Comparison of ENCODE assay signal across 26 cellular contexts in genomic region chr1:24435782-24436365, GRCh38. TPM values are rescaled to one million over a fixed set of nuclear protein-coding genes. Genes with fewer than 3 reads are reported as not detected.
DNase-seq lines count a peak whose midpoint lies in the region.
"Had no signal": no experiment of that assay in that cellular context is flagged by ENCODE, and none has a peak within 500 bp of the region (broad histone marks: within the 10 kb centered on the region; RNA-seq: fewer than 3 reads in every experiment).

No MANE protein-coding gene starts in this region.

- H3K4ac ChIP-seq in trophoblast cell (ENCODE audit: low read depth, low read length): no peak overlapping the region

- peak overlapping the region; percentile 62 for H3K27ac Mint-ChIP-seq in activated naive CD4-positive, alpha-beta T cell treated with anti-CD3 and anti-CD28 coated beads, Interleukin-2, amount 50 U/mL, for 24 hours
- H3K27ac Mint-ChIP-seq in activated naive CD8-positive, alpha-beta T cell treated with anti-CD3 and anti-CD28 coated beads for 36 hours: peak overlapping the region; percentile 10
- H3K27ac Mint-ChIP-seq: activated B cell treated with CpG ODN at 0.5 μM for 24 hours; stimulated activated naive B cell treated with anti-CD40 and anti-IgM and Interleukin-4, amounts not matched to agents 10 μg/mL and 1 μg/mL and 100 μg/mL, for 72 hours had no signal

- no peak overlapping the region for H4K91ac ChIP-seq in trophoblast cell (ENCODE audit: low read depth, low read length)

- H3K27me3 ChIP-seq in trophoblast cell (ENCODE audit: insufficient read depth, low read length): no peaks in the 10 kb centered on the region
- H3K27me3 ChIP-seq: BE2C, right atrium auricular region, testis had no signal

- H3K4me1 ChIP-seq in trophoblast cell (ENCODE audit: control insufficient read depth in 1 of 2, insufficient read depth in 2 of 2, low read length in 2 of 2): peaks cover 3 to 7% of the 10 kb centered on the region in 2 experiments
- H3K4me1 ChIP-seq: BE2C, parathyroid adenoma had no signal

- H3K36me3 ChIP-seq in trophoblast cell (ENCODE audit: control insufficient read depth in 1 of 2, insufficient read depth in 2 of 2, low read length in 2 of 2): no peaks in the 10 kb centered on the region
- H3K36me3 ChIP-seq: BE2C, right atrium auricular region had no signal

- H2BK5ac ChIP-seq in trophoblast cell (ENCODE audit: low read depth, low read length, poor library complexity): no peak overlapping the region

- H2AFZ ChIP-seq in trophoblast cell (ENCODE audit: insufficient read depth, low read length, poor library complexity): no peak overlapping the region
- H2AFZ ChIP-seq: parathyroid adenoma had no signal

- no peak overlapping the region for H4K12ac ChIP-seq in trophoblast cell (ENCODE audit: low read depth, low read length)

- H2BK12ac ChIP-seq in trophoblast cell (ENCODE audit: low read length): no peak overlapping the region

- WGBS in trophoblast cell (ENCODE audit: extremely low coverage, insufficient coverage, insufficient read length): no CpG with 5 or more reads among the region's 8 CpGs

- no peak overlapping the region for H3K23ac ChIP-seq in trophoblast cell (ENCODE audit: low read length)

- H3K4me1 Mint-ChIP-seq in activated naive CD4-positive, alpha-beta T cell treated with anti-CD3 and anti-CD28 coated beads, Interleukin-2, amount 50 U/mL, for 24 hours: peaks cover 63% of the 10 kb centered on the region
- peaks cover 33% of the 10 kb centered on the region for H3K4me1 Mint-ChIP-seq in activated naive CD8-positive, alpha-beta T cell treated with anti-CD3 and anti-CD28 coated beads for 36 hours
- H3K4me1 Mint-ChIP-seq: activated B cell treated with CpG ODN at 0.5 μM for 24 hours had no signal

- no peak overlapping the region for H2BK120ac ChIP-seq in trophoblast cell (ENCODE audit: insufficient read depth, low read length, poor library complexity)

- no peak overlapping the region for H3K18ac ChIP-seq in trophoblast cell (ENCODE audit: low read length)

- H3K36me3 Mint-ChIP-seq in activated naive CD4-positive, alpha-beta T cell treated with anti-CD3 and anti-CD28 coated beads, Interleukin-2, amount 50 U/mL, for 24 hours: peaks cover 13% of the 10 kb centered on the region
- H3K36me3 Mint-ChIP-seq in activated naive CD8-positive, alpha-beta T cell treated with anti-CD3 and anti-CD28 coated beads for 36 hours: peaks cover 23% of the 10 kb centered on the region

- no peak overlapping the region for H3K4me2 ChIP-seq in trophoblast cell (ENCODE audit: low read length)

- no peaks in the 10 kb centered on the region for H3K9me3 Mint-ChIP-seq in activated naive CD4-positive, alpha-beta T cell treated with anti-CD3 and anti-CD28 coated beads, Interleukin-2, amount 50 U/mL, for 24 hours
- H3K9me3 Mint-ChIP-seq in activated naive CD8-positive, alpha-beta T cell treated with anti-CD3 and anti-CD28 coated beads for 36 hours: no peaks in the 10 kb centered on the region
- H3K9me3 Mint-ChIP-seq: activated B cell treated with CpG ODN at 0.5 μM for 24 hours; central memory CD8-positive, alpha-beta T cell; stimulated activated naive B cell treated with anti-CD40 and anti-IgM and Interleukin-4, amounts not matched to agents 10 μg/mL and 1 μg/mL and 100 μg/mL, for 72 hours had no signal

- H3K4me3 Mint-ChIP-seq in activated naive CD4-positive, alpha-beta T cell treated with anti-CD3 and anti-CD28 coated beads, Interleukin-2, amount 50 U/mL, for 24 hours: no peak overlapping the region
- H3K4me3 Mint-ChIP-seq in activated naive CD8-positive, alpha-beta T cell treated with anti-CD3 and anti-CD28 coated beads for 36 hours: no peak overlapping the region
- H3K4me3 Mint-ChIP-seq: activated B cell treated with CpG ODN at 0.5 μM for 24 hours; central memory CD8-positive, alpha-beta T cell; stimulated activated naive B cell treated with anti-CD40 and anti-IgM and Interleukin-4, amounts not matched to agents 10 μg/mL and 1 μg/mL and 100 μg/mL, for 72 hours had no signal

- no peaks in the 10 kb centered on the region for H3K79me2 ChIP-seq in trophoblast cell (ENCODE audit: control insufficient read depth, insufficient read depth, low read length, poor library complexity)
- H3K79me2 ChIP-seq: parathyroid adenoma had no signal

- no peak overlapping the region for H4K8ac ChIP-seq in trophoblast cell (ENCODE audit: low read depth, low read length)

- no peak overlapping the region for H3K4me3 ChIP-seq in trophoblast cell (ENCODE audit: low read depth, low read length)
- H3K4me3 ChIP-seq: lung, right atrium auricular region, SK-N-MC, testis had no signal

- DNase-seq in activated naive CD4-positive, alpha-beta T cell treated with anti-CD3 and anti-CD28 coated beads, Interleukin-2, amount 50 U/mL, for 16 hours: no peak
- DNase-seq in activated naive CD8-positive, alpha-beta T cell treated with anti-CD3 and anti-CD28 coated beads for 36 hours: no peak
- DNase-seq in medulla oblongata (ENCODE audit: extremely low spot score) (peak; percentile 73), trophoblast cell (no peak), NCI-H146 treated with DMSO at 0.1 percent for 48 hours (lab: John Stamatoyannopoulos, UW; ENCODE audit: unreplicated experiment) (no peak), NCI-H1105 (lab: John Stamatoyannopoulos, UW) (no peak)
- DNase-seq: activated B cell treated with CpG ODN at 0.5 μM for 24 hours; BE2C; dermis blood vessel endothelial cell; DMS153; GOT3; KBM-7; kidney; NCI-H2081; NCI-H526; NK-92 treated with Interleukin-12 subunit alpha and Interleukin-12 subunit beta, amount 100 ng/mL, for 24 hours; small intestine; stimulated activated naive B cell treated with anti-CD40 and anti-IgM and Interleukin-4, amounts not matched to agents 10 μg/mL and 1 μg/mL and 100 μg/mL, for 72 hours; T-helper 1 cell; testis had no signal

- no peaks in the 10 kb centered on the region for H3K27me3 Mint-ChIP-seq in activated naive CD4-positive, alpha-beta T cell treated with anti-CD3 and anti-CD28 coated beads, Interleukin-2, amount 50 U/mL, for 24 hours
- H3K27me3 Mint-ChIP-seq in activated naive CD8-positive, alpha-beta T cell treated with anti-CD3 and anti-CD28 coated beads for 36 hours: no peaks in the 10 kb centered on the region
- H3K27me3 Mint-ChIP-seq: activated B cell treated with CpG ODN at 0.5 μM for 24 hours; central memory CD8-positive, alpha-beta T cell; stimulated activated naive B cell treated with anti-CD40 and anti-IgM and Interleukin-4, amounts not matched to agents 10 μg/mL and 1 μg/mL and 100 μg/mL, for 72 hours had no signal

- no peaks in the 10 kb centered on the region for H3K9me3 ChIP-seq in trophoblast cell (ENCODE audit: insufficient read depth, low read depth, low read length)
- H3K9me3 ChIP-seq: BE2C, right atrium auricular region, testis had no signal

- H3K14ac ChIP-seq in trophoblast cell (ENCODE audit: low read length): no peak overlapping the region

- no peak overlapping the region for H3K27ac ChIP-seq in trophoblast cell (ENCODE audit: low read depth, low read length)
- H3K27ac ChIP-seq: parathyroid adenoma, right atrium auricular region, SK-N-MC had no signal

- H2AK5ac ChIP-seq in trophoblast cell (ENCODE audit: low read length): no peak overlapping the region

- H3K79me1 ChIP-seq in trophoblast cell (ENCODE audit: low read length): no peaks in the 10 kb centered on the region

- no peak overlapping the region for H3K9ac ChIP-seq in trophoblast cell (ENCODE audit: low read length)
- H3K9ac ChIP-seq: parathyroid adenoma had no signal

RNA-seq across cellular contexts. Expression of gene NIPAL3, which starts 20.3 kb away (rescaled TPM):
- total RNA-seq in activated naive CD8-positive, alpha-beta T cell treated with anti-CD3 and anti-CD28 coated beads for 36 hours: 10 to 100 TPM; 34.7 to 37.2 TPM
- 17.7 and 18.4 TPM in 2 replicates for polyA plus RNA-seq in trophoblast cell (2013)

RNA-seq across cellular contexts. Expression of gene STPG1, which starts 22.3 kb away (rescaled TPM):
- 1 to 10 TPM; 5.9 to 8.0 TPM for total RNA-seq in activated naive CD8-positive, alpha-beta T cell treated with anti-CD3 and anti-CD28 coated beads for 36 hours
- 6.1 and 6.6 TPM in 2 replicates for polyA plus RNA-seq in trophoblast cell (2013)
